ENCODE assay signal across 6 cellular contexts in genomic region chr19:1250374-1251232, GRCh38. TPM values are rescaled to one million over a fixed set of nuclear protein-coding genes. Genes with fewer than 3 reads are reported as not detected.
A peak's percentile ranks its signal among the peaks of the same experiment; 100 is the strongest.
DNase-seq lines count a peak whose midpoint lies in the region; ATAC-seq, FAIRE-seq and TF ChIP-seq lines count a peak whose summit lies in the region.

No MANE protein-coding gene starts in this region.

- H3K27ac ChIP-seq in SU-DHL-6 (ENCODE audit: low read depth, low read length) (peak overlapping the region; percentile 92), epithelial cell of prostate (peak overlapping the region; percentile 99), pancreas (peak overlapping the region; percentile 97 to 99 (median 98))

- peaks cover 27% of the 10 kb centered on the region for H3K79me2 ChIP-seq in SU-DHL-6 (ENCODE audit: insufficient read depth, low read length)

- H3K4me2 ChIP-seq in SU-DHL-6 (ENCODE audit: low read depth, low read length, poor library complexity, severe bottlenecking) = peak overlapping the region; percentile 85

- H3K36me3 ChIP-seq in SU-DHL-6 (ENCODE audit: low read length) = no peaks in the 10 kb centered on the region
- peaks cover 5 to 19% (median 18%) of the 10 kb centered on the region in 3 donors for H3K36me3 ChIP-seq in pancreas

- no peak overlapping the region for H2AFZ ChIP-seq in SU-DHL-6 (ENCODE audit: low read depth, low read length, severe bottlenecking)

- no peak for DNase-seq in HFF-Myc (ENCODE audit: extremely low read depth, low read depth)
- no peak for DNase-seq in epithelial cell of prostate (ENCODE audit: low read depth, low spot score)
- peak; percentile 65 to 86 (median 74) for DNase-seq in pancreas
- DNase-seq in GF-D8 (lab: John Stamatoyannopoulos, UW) = no peak

- peaks cover 20% of the 10 kb centered on the region; the same call in 1 of the 2 replicates for H3F3A ChIP-seq in SU-DHL-6 (ENCODE audit: insufficient read depth)

- no peaks in the 10 kb centered on the region for H3K27me3 ChIP-seq in SU-DHL-6 (ENCODE audit: low read length)
- no peaks in the 10 kb centered on the region for H3K27me3 ChIP-seq in pancreas

- H3K4me3 ChIP-seq in HFF-Myc (replicated peaks; ENCODE audit: low read depth, low read length) (peak overlapping the region; percentile 77), SU-DHL-6 (ENCODE audit: insufficient read depth, low read length, poor library complexity, severe bottlenecking) (peak overlapping the region; percentile 99), pancreas (peak overlapping the region; percentile 84 to 96 (median 90))

- H3K9me2 ChIP-seq in SU-DHL-6 (replicated peaks; ENCODE audit: insufficient read depth, low read length) = no peaks in the 10 kb centered on the region

- ATAC-seq in pancreas = no peak
- ATAC-seq in HG02623 (IDR thresholded peaks at IDR 0.05; ENCODE audit: unreplicated experiment) = no peak

- H3K4me1 ChIP-seq in pancreas = peaks cover 18 to 38% (median 32%) of the 10 kb centered on the region in 3 donors

- WGBS in pancreas, 2 donors = 1 to 2% methylated on average over 34 to 97 of the region's 97 CpGs

- H4K20me1 ChIP-seq in SU-DHL-6 (ENCODE audit: low read depth, low read length) = no peaks in the 10 kb centered on the region

- H3K9me3 ChIP-seq in SU-DHL-6 (ENCODE audit: insufficient read depth, low read length) = no peaks in the 10 kb centered on the region
- H3K9me3 ChIP-seq in pancreas = no peaks in the 10 kb centered on the region

- TF ChIP-seq CTCF in HFF-Myc (IDR thresholded peaks at IDR 0.05; ENCODE audit: low read depth, low read length, missing control alignments) (no peak), SU-DHL-6 (IDR thresholded peaks at IDR 0.05; ENCODE audit: insufficient read depth, low read length, poor library complexity, severe bottlenecking) (no peak), pancreas (IDR thresholded peaks at IDR 0.05) (no peak)

- intact Hi-C loops in pancreas (cut with DNase I) = no loop called here

- FAIRE-seq in pancreas (lab: Jason Lieb, UNC) = no peak

- peak overlapping the region; percentile 98 for H3K9ac ChIP-seq in SU-DHL-6 (ENCODE audit: low read length)

RNA-seq across cellular contexts. Expression of gene MIDN, which starts 2.2 kb away (rescaled TPM):
- total RNA-seq in pancreas = 10 to 100 TPM; 32.1 to 78.0 (median 49.1) TPM
- polyA plus RNA-seq in pancreas = 10 to 100 TPM; 36.6 to 49.1 TPM

RNA-seq across cellular contexts. Expression of gene ATP5F1D, which starts 9.1 kb away (rescaled TPM):
- 100 to 1,000 TPM in 5 of 6 donors, 10 to 100 TPM in 1; 97.3 to 192 (median 149) TPM for total RNA-seq in pancreas
- polyA plus RNA-seq in pancreas = 100 to 1,000 TPM; 173 to 515 TPM

RNA-seq across cellular contexts. Expression of gene CBARP, which starts 12.8 kb away (rescaled TPM):
- 1 to 10 TPM in 1 of 6 donors, under 1 TPM in 5; 0.16 to 1.1 (median 0.51) TPM for total RNA-seq in pancreas
- polyA plus RNA-seq in pancreas = 1 to 10 TPM; 2.0 to 2.6 TPM

RNA-seq across cellular contexts. Expression of gene CIRBP, which starts 18.5 kb away (rescaled TPM):
- total RNA-seq in pancreas = 100 to 1,000 TPM; 232 to 607 (median 483) TPM
- polyA plus RNA-seq in pancreas = 1,000 to 10,000 TPM in 1 of 2 donors, 100 to 1,000 TPM in 1; 802 to 1,009 TPM

RNA-seq across cellular contexts. Expression of gene FAM174C, which starts 24.7 kb away (rescaled TPM):
- 10 to 100 TPM; 16.1 to 26.1 (median 22.9) TPM for total RNA-seq in pancreas
- 10 to 100 TPM; 69.8 to 83.4 TPM for polyA plus RNA-seq in pancreas

Comparison
In these comparisons a context has a peak if more than half of its experiments do, and no peak if none do; other contexts are left out.
1. DNase-seq: peak in pancreas (6 of 6); none in HFF-Myc (single experiment), epithelial cell of prostate (single experiment) and GF-D8 (single experiment).
2. Peak in every context shown above with its lines, with median percentiles within 50 percentile points of each other: H3K4me3 ChIP-seq and H3K27ac ChIP-seq.